2 cellular contexts compared by ENCODE assay signal in the genomic region with DNA sequence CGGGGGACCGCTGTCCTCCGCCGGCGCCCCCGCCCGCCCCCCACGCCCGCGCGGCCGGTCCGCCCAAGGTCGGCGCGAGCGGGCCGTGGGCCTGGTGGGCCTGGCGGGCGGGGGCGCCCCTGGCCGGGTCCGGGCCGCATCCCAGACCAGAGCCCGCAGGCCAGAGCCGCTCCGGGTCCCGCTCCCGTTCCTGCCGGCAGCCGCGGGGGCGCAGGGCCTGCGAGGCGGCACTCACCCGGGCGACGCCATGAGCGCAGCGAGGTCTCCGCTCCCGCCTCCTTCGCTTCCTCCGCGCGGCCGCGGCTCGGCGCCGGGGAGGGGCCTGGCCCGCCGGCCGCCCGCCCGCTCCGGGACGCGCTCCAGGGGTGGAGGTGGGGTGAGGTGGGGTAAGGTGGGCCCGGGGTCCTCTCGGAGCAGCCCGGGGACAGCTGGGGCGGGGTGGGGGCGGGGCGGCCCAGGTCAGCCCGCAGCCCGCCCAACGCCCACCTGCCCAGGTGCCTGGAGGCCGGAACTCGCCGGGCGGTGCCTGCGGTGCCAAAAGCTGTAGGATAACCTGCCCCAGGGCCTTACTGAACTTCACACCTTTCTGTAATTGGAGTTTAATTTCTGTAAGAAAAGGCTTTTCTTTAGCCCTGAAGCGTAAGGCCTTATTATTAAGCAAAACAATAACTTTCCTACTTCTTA.
TF ChIP-seq lines count a peak whose summit lies in the region.

A gene with protein sequence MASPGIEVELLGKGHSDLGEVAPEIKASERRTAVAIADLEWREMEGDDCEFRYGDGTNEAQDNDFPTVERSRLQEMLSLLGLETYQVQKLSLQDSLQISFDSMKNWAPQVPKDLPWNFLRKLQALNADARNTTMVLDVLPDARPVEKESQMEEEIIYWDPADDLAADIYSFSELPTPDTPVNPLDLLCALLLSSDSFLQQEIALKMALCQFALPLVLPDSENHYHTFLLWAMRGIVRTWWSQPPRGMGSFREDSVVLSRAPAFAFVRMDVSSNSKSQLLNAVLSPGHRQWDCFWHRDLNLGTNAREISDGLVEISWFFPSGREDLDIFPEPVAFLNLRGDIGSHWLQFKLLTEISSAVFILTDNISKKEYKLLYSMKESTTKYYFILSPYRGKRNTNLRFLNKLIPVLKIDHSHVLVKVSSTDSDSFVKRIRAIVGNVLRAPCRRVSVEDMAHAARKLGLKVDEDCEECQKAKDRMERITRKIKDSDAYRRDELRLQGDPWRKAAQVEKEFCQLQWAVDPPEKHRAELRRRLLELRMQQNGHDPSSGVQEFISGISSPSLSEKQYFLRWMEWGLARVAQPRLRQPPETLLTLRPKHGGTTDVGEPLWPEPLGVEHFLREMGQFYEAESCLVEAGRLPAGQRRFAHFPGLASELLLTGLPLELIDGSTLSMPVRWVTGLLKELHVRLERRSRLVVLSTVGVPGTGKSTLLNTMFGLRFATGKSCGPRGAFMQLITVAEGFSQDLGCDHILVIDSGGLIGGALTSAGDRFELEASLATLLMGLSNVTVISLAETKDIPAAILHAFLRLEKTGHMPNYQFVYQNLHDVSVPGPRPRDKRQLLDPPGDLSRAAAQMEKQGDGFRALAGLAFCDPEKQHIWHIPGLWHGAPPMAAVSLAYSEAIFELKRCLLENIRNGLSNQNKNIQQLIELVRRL (minus strand): TSS at position 270 of the 684 bp plus-strand sequence. CDS start 21 bp downstream, at position 249.

TF ChIP-seq in IMR-90, 13 proteins besides CTCF, POLR2A, EP300 and RAD21:
- TF ChIP-seq MAZ (IDR thresholded peaks at IDR 0.05; ENCODE audit: borderline replicate concordance, low read depth, low read length) (peak; percentile 35; the same call in 1 of the 2 replicates), RFX5 (IDR thresholded peaks at IDR 0.05; ENCODE audit: low read depth, low read length) (no peak)

TF ChIP-seq in GM12878, 131 proteins besides CTCF, POLR2A, EP300 and RAD21:
- peak; percentile 27; the same call in 1 of the 2 replicates for TF ChIP-seq GATAD2B (conservative IDR thresholded peaks at IDR 0.05; ENCODE audit: low read depth)
- peak; percentile 62; the same call in 1 of the 2 replicates for TF ChIP-seq RB1 (IDR thresholded peaks at IDR 0.05; ENCODE audit: borderline replicate concordance)
- TF ChIP-seq BHLHE40 (IDR thresholded peaks at IDR 0.05; ENCODE audit: borderline replicate concordance in 1 of 2, low read depth in 2 of 2, low read length in 1 of 2), result peak in 1 of 2 experiments; percentile 47; a peak in 1 of 4 replicates
- TF ChIP-seq, protein P1, sequence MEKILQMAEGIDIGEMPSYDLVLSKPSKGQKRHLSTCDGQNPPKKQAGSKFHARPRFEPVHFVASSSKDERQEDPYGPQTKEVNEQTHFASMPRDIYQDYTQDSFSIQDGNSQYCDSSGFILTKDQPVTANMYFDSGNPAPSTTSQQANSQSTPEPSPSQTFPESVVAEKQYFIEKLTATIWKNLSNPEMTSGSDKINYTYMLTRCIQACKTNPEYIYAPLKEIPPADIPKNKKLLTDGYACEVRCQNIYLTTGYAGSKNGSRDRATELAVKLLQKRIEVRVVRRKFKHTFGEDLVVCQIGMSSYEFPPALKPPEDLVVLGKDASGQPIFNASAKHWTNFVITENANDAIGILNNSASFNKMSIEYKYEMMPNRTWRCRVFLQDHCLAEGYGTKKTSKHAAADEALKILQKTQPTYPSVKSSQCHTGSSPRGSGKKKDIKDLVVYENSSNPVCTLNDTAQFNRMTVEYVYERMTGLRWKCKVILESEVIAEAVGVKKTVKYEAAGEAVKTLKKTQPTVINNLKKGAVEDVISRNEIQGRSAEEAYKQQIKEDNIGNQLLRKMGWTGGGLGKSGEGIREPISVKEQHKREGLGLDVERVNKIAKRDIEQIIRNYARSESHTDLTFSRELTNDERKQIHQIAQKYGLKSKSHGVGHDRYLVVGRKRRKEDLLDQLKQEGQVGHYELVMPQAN (conservative IDR thresholded peaks at IDR 0.05), result peak; percentile 21; the same call in 1 of the 2 replicates
- TF ChIP-seq NFIC (IDR thresholded peaks at IDR 0.05; ENCODE audit: low read depth, low read length), result no peak
- no peak for TF ChIP-seq MEF2B (IDR thresholded peaks at IDR 0.05; ENCODE audit: partially characterized antibody, poor library complexity, severe bottlenecking)
- TF ChIP-seq SREBF1 (IDR thresholded peaks at IDR 0.05; ENCODE audit: low read length), result no peak
- TF ChIP-seq, protein P2, sequence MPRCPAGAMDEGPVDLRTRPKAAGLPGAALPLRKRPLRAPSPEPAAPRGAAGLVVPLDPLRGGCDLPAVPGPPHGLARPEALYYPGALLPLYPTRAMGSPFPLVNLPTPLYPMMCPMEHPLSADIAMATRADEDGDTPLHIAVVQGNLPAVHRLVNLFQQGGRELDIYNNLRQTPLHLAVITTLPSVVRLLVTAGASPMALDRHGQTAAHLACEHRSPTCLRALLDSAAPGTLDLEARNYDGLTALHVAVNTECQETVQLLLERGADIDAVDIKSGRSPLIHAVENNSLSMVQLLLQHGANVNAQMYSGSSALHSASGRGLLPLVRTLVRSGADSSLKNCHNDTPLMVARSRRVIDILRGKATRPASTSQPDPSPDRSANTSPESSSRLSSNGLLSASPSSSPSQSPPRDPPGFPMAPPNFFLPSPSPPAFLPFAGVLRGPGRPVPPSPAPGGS (IDR thresholded peaks at IDR 0.05; ENCODE audit: borderline replicate concordance, insufficient read depth, low read depth, low read length, poor library complexity, severe bottlenecking), result no peak
- peak; percentile 63; the same call in 1 of the 2 replicates for TF ChIP-seq IKZF1 (conservative IDR thresholded peaks at IDR 0.05)
- TF ChIP-seq NR2F1 (conservative IDR thresholded peaks at IDR 0.05), result 0 out of 2 replicates have a peak, but pooled peaks have one; percentile 60
- TF ChIP-seq SMARCA5 (IDR thresholded peaks at IDR 0.05), result peak; percentile 68
- peak in 1 of 2 experiments; percentile 64; a peak in 2 of 3 replicates for TF ChIP-seq EGR1 (IDR thresholded peaks at IDR 0.05; ENCODE audit: borderline replicate concordance in 1 of 2, low read depth in 2 of 2, low read length in 2 of 2)
- TF ChIP-seq TCF12 (IDR thresholded peaks at IDR 0.05; ENCODE audit: low read depth, low read length), result 0 out of 2 replicates have a peak, but pooled peaks have one; percentile 40
- TF ChIP-seq LARP7 (IDR thresholded peaks at IDR 0.05), result peak; percentile 65; the same call in 1 of the 2 replicates
- peak; percentile 90 for TF ChIP-seq YY1 (IDR thresholded peaks at IDR 0.05; ENCODE audit: low read depth, low read length)
- peak; percentile 62; the same call in 1 of the 2 replicates for TF ChIP-seq BACH1 (IDR thresholded peaks at IDR 0.05; ENCODE audit: borderline replicate concordance)
- TF ChIP-seq TAF1 (IDR thresholded peaks at IDR 0.05; ENCODE audit: borderline replicate concordance, low read depth, low read length), result peak; percentile 46; the same call in 1 of the 2 replicates
- no peak for TF ChIP-seq IKZF2 (IDR thresholded peaks at IDR 0.05)
- TF ChIP-seq KLF5 (IDR thresholded peaks at IDR 0.05; ENCODE audit: partially characterized antibody), result no peak
- 0 out of 2 replicates have a peak, but pooled peaks have one; percentile 10 for TF ChIP-seq NR2C1 (IDR thresholded peaks at IDR 0.05)
- TF ChIP-seq POLR2AphosphoS5 (IDR thresholded peaks at IDR 0.05; ENCODE audit: low read length), result peak; percentile 50; the same call in 1 of the 2 replicates
